10 cellular contexts compared by ENCODE assay signal in the genomic region with DNA sequence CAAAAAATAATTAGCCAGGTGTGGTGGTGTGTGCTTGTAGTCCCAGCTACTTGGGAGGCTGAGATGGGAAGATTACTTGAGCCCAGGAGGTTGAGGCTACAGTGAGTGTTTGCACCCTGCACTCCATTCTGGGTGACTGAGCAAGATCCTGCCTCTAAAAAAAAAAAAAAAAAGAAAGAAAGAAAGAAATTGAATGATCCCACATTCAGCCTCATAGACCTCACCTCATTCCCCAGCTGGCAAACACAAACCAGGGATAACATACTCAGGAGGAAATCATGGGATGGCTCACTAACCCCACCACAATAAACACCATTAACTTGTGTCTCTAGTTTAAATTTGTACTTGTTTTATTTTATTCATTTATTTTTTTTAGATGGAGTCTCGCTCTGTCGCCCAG. TPM values are rescaled to one million over a fixed set of nuclear protein-coding genes. Genes with fewer than 3 reads are reported as not detected.
DNase-seq lines count a peak whose midpoint lies in the region; ATAC-seq and TF ChIP-seq lines count a peak whose summit lies in the region.
"Had no signal": no experiment of that assay in that cellular context is flagged by ENCODE, and none has a peak within 500 bp of the region (broad histone marks: within the 10 kb centered on the region; RNA-seq: fewer than 3 reads in every experiment).

No MANE protein-coding gene starts in this region.

- no peak overlapping the region for H3K4me3 Mint-ChIP-seq in activated CD4-positive, alpha-beta T cell treated with anti-CD3 and anti-CD28 coated beads for 36 hours
- H3K4me3 Mint-ChIP-seq in immature natural killer cell = no peak overlapping the region
- H3K4me3 Mint-ChIP-seq in stimulated activated naive B cell treated with anti-CD40 and anti-IgM and Interleukin-4, amounts not matched to agents 10 μg/mL and 1 μg/mL and 100 μg/mL, for 72 hours = no peak overlapping the region

- H3K36me3 Mint-ChIP-seq in activated CD4-positive, alpha-beta T cell treated with anti-CD3 and anti-CD28 coated beads for 36 hours (ENCODE audit: low read depth) = peaks cover 73% of the 10 kb centered on the region
- peaks cover 22 to 46% (median 42%) of the 10 kb centered on the region in 3 donors for H3K36me3 Mint-ChIP-seq in immature natural killer cell
- H3K36me3 Mint-ChIP-seq in stimulated activated naive B cell treated with anti-CD40 and anti-IgM and Interleukin-4, amounts not matched to agents 10 μg/mL and 1 μg/mL and 100 μg/mL, for 72 hours = peaks cover 44 to 67% of the 10 kb centered on the region in 2 donors

- POLR2A ChIA-PET in activated CD4-positive, alpha-beta T cell treated with anti-CD3 and anti-CD28 coated beads for 36 hours (lab: Charles Lee) = interaction anchor here (0.5 to 2.6 kb wide), 6 partner anchors 41 to 655 kb away, joined by 3 to 10 read pairs (median 4); partner anchors contain the start of gene MCL1

- H3K27me3 Mint-ChIP-seq in activated CD4-positive, alpha-beta T cell treated with anti-CD3 and anti-CD28 coated beads for 36 hours = no peaks in the 10 kb centered on the region
- peaks cover 0 to under 1% (median 0%) of the 10 kb centered on the region in 3 donors for H3K27me3 Mint-ChIP-seq in immature natural killer cell (ENCODE audit: low read depth in 3 of 3)
- no peaks in the 10 kb centered on the region for H3K27me3 Mint-ChIP-seq in stimulated activated naive B cell treated with anti-CD40 and anti-IgM and Interleukin-4, amounts not matched to agents 10 μg/mL and 1 μg/mL and 100 μg/mL, for 72 hours

- CTCF ChIA-PET in activated CD4-positive, alpha-beta T cell treated with anti-CD3 and anti-CD28 coated beads for 36 hours (lab: Charles Lee) = interaction anchor here (0.6 to 20.2 kb wide), 8 partner anchors 8 to 374 kb away, joined by 3 to 461 read pairs (median 3); partner anchors contain the start of genes ENSA and MCL1

- TF ChIP-seq CTCF in WERI-Rb-1 (IDR thresholded peaks at IDR 0.05; ENCODE audit: low read depth, low read length) = no peak

- peak overlapping the region; percentile 23 for H3K27ac Mint-ChIP-seq in activated CD4-positive, alpha-beta T cell treated with anti-CD3 and anti-CD28 coated beads for 36 hours
- peak overlapping the region; percentile 34 to 91 (median 64) for H3K27ac Mint-ChIP-seq in immature natural killer cell
- peak overlapping the region; percentile 65 for H3K27ac Mint-ChIP-seq in stimulated activated naive B cell treated with anti-CD40 and anti-IgM and Interleukin-4, amounts not matched to agents 10 μg/mL and 1 μg/mL and 100 μg/mL, for 72 hours

- ATAC-seq in activated CD4-positive, alpha-beta T cell treated with anti-CD3 and anti-CD28 coated beads for 36 hours = no peak
- no peak for ATAC-seq in stimulated activated naive B cell treated with anti-CD40 and anti-IgM and Interleukin-4, amounts not matched to agents 10 μg/mL and 1 μg/mL and 100 μg/mL, for 72 hours (replicated peaks)
- ATAC-seq in left lobe of liver = no peak

- intact Hi-C loops in activated CD4-positive, alpha-beta T cell treated with anti-CD3 and anti-CD28 coated beads for 36 hours (cut with DNase I, micrococcal nuclease) = loop anchor here (1.0 to 10.0 kb wide), 5 partner anchors 10 to 256 kb away; partner anchors contain the start of genes RPRD2 (in 1 of the 2) and TARS2 (in 1 of the 2)

- H3K9me3 Mint-ChIP-seq in activated CD4-positive, alpha-beta T cell treated with anti-CD3 and anti-CD28 coated beads for 36 hours (ENCODE audit: low read depth) = no peaks in the 10 kb centered on the region
- H3K9me3 Mint-ChIP-seq in immature natural killer cell = no peaks in the 10 kb centered on the region
- H3K9me3 Mint-ChIP-seq in stimulated activated naive B cell treated with anti-CD40 and anti-IgM and Interleukin-4, amounts not matched to agents 10 μg/mL and 1 μg/mL and 100 μg/mL, for 72 hours = no peaks in the 10 kb centered on the region
- H3K9me3 Mint-ChIP-seq: activated T-helper 2 cell treated with anti-CD3 and anti-CD28 coated beads, Interferon-gamma antibody, Interleukin-2, Interleukin-4, amounts not matched to agents 10 μg/mL and 5 μg/mL and 100 μg/mL, durations not matched to agents 14 hours and 24 hours and 36 hours had no signal

- peak overlapping the region; percentile 13; the same call in 1 of the 2 replicates for H3K27ac ChIP-seq in WERI-Rb-1

- peaks cover 81% of the 10 kb centered on the region for H3K4me1 Mint-ChIP-seq in activated CD4-positive, alpha-beta T cell treated with anti-CD3 and anti-CD28 coated beads for 36 hours
- H3K4me1 Mint-ChIP-seq in immature natural killer cell = peaks cover 5 to 40% of the 10 kb centered on the region in 2 donors
- H3K4me1 Mint-ChIP-seq in stimulated activated naive B cell treated with anti-CD40 and anti-IgM and Interleukin-4, amounts not matched to agents 10 μg/mL and 1 μg/mL and 100 μg/mL, for 72 hours = peaks cover 45 to 79% of the 10 kb centered on the region in 2 donors

- H3K27me3 ChIP-seq in WERI-Rb-1 (ENCODE audit: insufficient read depth, low read depth, severe bottlenecking) = no peaks in the 10 kb centered on the region

- no peak for DNase-seq in activated CD4-positive, alpha-beta T cell treated with anti-CD3 and anti-CD28 coated beads for 36 hours
- DNase-seq in activated CD4-positive, alpha-beta T cell treated with anti-CD3 and anti-CD28 coated beads, Interleukin-2, amount 50 U/mL, for 4 hours = no peak
- no peak for DNase-seq in WERI-Rb-1
- DNase-seq in immature natural killer cell = no peak
- DNase-seq in stimulated activated naive B cell treated with anti-CD40 and anti-IgM and Interleukin-4, amounts not matched to agents 10 μg/mL and 1 μg/mL and 100 μg/mL, for 72 hours = no peak
- no peak for DNase-seq in CD1c-positive myeloid dendritic cell (ENCODE audit: extremely low spot score)
- DNase-seq in stimulated activated CD4-positive, alpha-beta T cell treated with anti-CD3 and anti-CD28 coated beads, Interleukin-4, amount 100 ng/mL, for 4 hours = no peak
- no peak for DNase-seq in left lobe of liver (ENCODE audit: low spot score)
- DNase-seq: NCI-H146 had no signal

- no peaks in the 10 kb centered on the region for H3K9me3 ChIP-seq in WERI-Rb-1 (ENCODE audit: severe bottlenecking)

- peaks cover 88% of the 10 kb centered on the region for H3K36me3 ChIP-seq in WERI-Rb-1

- H3K4me3 ChIP-seq in WERI-Rb-1 (ENCODE audit: low read depth, low read length) = no peak overlapping the region

RNA-seq across cellular contexts. Expression of gene ENSA, which starts 8.5 kb away (rescaled TPM):
- 100 to 1,000 TPM; 197 to 240 TPM for total RNA-seq in activated CD4-positive, alpha-beta T cell treated with anti-CD3 and anti-CD28 coated beads for 36 hours
- polyA plus RNA-seq in immature natural killer cell = 10 to 100 TPM; 52.2 to 97.5 (median 82.3) TPM
- 63.4 TPM for total RNA-seq in left lobe of liver

RNA-seq across cellular contexts. Expression of gene MCL1, which starts 41.5 kb away (rescaled TPM):
- 100 to 1,000 TPM; 185 to 265 TPM for total RNA-seq in activated CD4-positive, alpha-beta T cell treated with anti-CD3 and anti-CD28 coated beads for 36 hours
- polyA plus RNA-seq in immature natural killer cell = 100 to 1,000 TPM in 1 of 3 donors, 10 to 100 TPM in 2; 44.2 to 113 (median 73.0) TPM
- 103 TPM for total RNA-seq in left lobe of liver
